Comparison of ENCODE assay signal across 21 cellular contexts in genomic region chr18:48874701-48875162, GRCh38.
"Had no signal": no experiment of that assay in that cellular context is flagged by ENCODE, and none has a peak within 500 bp of the region (broad histone marks: within the 10 kb centered on the region; RNA-seq: fewer than 3 reads in every experiment).

No MANE protein-coding gene starts in this region.

- H3K4me1 ChIP-seq: prostate gland, testis had no signal

- H3K9me3 ChIP-seq: gastroesophageal sphincter, heart right ventricle, mucosa of descending colon, prostate gland, stomach, testis had no signal

- H3K4me3 ChIP-seq: dorsolateral prefrontal cortex, gastroesophageal sphincter, heart right ventricle, mucosa of descending colon, prostate gland, skin epidermis, stomach, testis had no signal

- H3K27me3 ChIP-seq: dorsolateral prefrontal cortex, gastroesophageal sphincter, heart right ventricle, stomach, testis had no signal

- H3K27ac Mint-ChIP-seq: activated CD8-positive, alpha-beta T cell treated with anti-CD3 and anti-CD28 coated beads, Interleukin-2, amount 10 ng/mL, durations not matched to agents 7 days and 5 days; activated naive CD8-positive, alpha-beta T cell treated with anti-CD3 and anti-CD28 coated beads for 36 hours; WTC11 had no signal

- H3K27ac ChIP-seq: dorsolateral prefrontal cortex, prostate gland, stomach, testis had no signal

- H3K4me3 Mint-ChIP-seq: activated CD8-positive, alpha-beta T cell treated with anti-CD3 and anti-CD28 coated beads, Interleukin-2, amount 10 ng/mL, durations not matched to agents 7 days and 5 days; activated naive CD8-positive, alpha-beta T cell treated with anti-CD3 and anti-CD28 coated beads for 36 hours; naive thymus-derived CD4-positive, alpha-beta T cell; WTC11 had no signal

- H3K36me3 Mint-ChIP-seq: activated naive CD8-positive, alpha-beta T cell treated with anti-CD3 and anti-CD28 coated beads for 36 hours; naive thymus-derived CD4-positive, alpha-beta T cell; WTC11 had no signal

- H3K27me3 Mint-ChIP-seq: naive thymus-derived CD4-positive, alpha-beta T cell had no signal

- ATAC-seq: activated CD8-positive, alpha-beta T cell treated with anti-CD3 and anti-CD28 coated beads, Interleukin-2, amount 10 ng/mL, durations not matched to agents 7 days and 5 days; gastroesophageal sphincter; heart right ventricle; left colon; mucosa of descending colon; naive thymus-derived CD4-positive, alpha-beta T cell; right cardiac atrium; WTC11 had no signal

- DNase-seq: activated CD4-positive, alpha-beta T cell treated with anti-CD3 and anti-CD28 coated beads for 48 hours; activated CD8-positive, alpha-beta T cell treated with anti-CD3 and anti-CD28 coated beads, Interleukin-2, amount 10 ng/mL, durations not matched to agents 7 days and 5 days; activated gamma-delta T cell treated with Interleukin-2 at 50 U/mL for 16 hours; activated naive CD8-positive, alpha-beta T cell treated with anti-CD3 and anti-CD28 coated beads for 36 hours; cerebellar nuclear complex; dorsolateral prefrontal cortex; erythroblast; heart right ventricle; left colon; mammary epithelial cell; naive thymus-derived CD4-positive, alpha-beta T cell; occipital lobe; stomach; T-helper 2 cell; testis had no signal

- H3K9me3 Mint-ChIP-seq: activated naive CD8-positive, alpha-beta T cell treated with anti-CD3 and anti-CD28 coated beads for 36 hours; naive thymus-derived CD4-positive, alpha-beta T cell; WTC11 had no signal

- H3K36me3 ChIP-seq: gastroesophageal sphincter, heart right ventricle, prostate gland, stomach had no signal
